Comparison of ENCODE assay signal across 1 cellular context in the genomic region with DNA sequence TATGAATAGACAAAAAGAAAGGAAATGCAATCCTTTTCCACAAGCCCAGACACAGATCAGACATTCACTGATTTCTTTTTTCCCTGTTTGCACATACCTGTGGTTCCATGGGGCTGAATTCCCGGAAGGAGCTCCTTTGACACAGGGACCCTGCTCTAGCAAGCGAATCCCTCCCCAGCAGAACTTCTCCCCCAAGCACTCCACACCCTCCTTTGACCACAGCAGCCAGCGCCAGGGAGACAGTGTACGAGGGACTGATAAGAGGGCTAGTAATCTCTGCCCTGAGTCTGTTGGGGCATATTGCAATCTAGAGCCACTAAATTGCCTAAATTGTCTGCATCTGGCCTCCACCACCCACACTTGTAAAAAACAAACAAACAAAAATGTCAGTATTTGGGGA.
TF ChIP-seq lines count a peak whose summit lies in the region.

No MANE protein-coding gene starts in this region.

TF ChIP-seq in SK-N-SH treated with all-trans-retinoic acid at 6 μM for 48 hours, 23 proteins besides CTCF, POLR2A, EP300 and RAD21 (continued from another document):
- TF ChIP-seq, protein P1, sequence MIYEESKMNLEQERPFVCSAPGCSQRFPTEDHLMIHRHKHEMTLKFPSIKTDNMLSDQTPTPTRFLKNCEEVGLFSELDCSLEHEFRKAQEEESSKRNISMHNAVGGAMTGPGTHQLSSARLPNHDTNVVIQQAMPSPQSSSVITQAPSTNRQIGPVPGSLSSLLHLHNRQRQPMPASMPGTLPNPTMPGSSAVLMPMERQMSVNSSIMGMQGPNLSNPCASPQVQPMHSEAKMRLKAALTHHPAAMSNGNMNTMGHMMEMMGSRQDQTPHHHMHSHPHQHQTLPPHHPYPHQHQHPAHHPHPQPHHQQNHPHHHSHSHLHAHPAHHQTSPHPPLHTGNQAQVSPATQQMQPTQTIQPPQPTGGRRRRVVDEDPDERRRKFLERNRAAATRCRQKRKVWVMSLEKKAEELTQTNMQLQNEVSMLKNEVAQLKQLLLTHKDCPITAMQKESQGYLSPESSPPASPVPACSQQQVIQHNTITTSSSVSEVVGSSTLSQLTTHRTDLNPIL (CRISPR knock-in tag; IDR thresholded peaks at IDR 0.05; ENCODE audit: low read depth) = no peak
- TF ChIP-seq BACH2 (CRISPR knock-in tag; IDR thresholded peaks at IDR 0.05; ENCODE audit: borderline replicate concordance) = no peak
- TF ChIP-seq ZNF8 (CRISPR knock-in tag; IDR thresholded peaks at IDR 0.05) = no peak
- no peak for TF ChIP-seq ZNF565 (CRISPR knock-in tag; conservative IDR thresholded peaks at IDR 0.05; ENCODE audit: low read depth)
- TF ChIP-seq, protein P2, sequence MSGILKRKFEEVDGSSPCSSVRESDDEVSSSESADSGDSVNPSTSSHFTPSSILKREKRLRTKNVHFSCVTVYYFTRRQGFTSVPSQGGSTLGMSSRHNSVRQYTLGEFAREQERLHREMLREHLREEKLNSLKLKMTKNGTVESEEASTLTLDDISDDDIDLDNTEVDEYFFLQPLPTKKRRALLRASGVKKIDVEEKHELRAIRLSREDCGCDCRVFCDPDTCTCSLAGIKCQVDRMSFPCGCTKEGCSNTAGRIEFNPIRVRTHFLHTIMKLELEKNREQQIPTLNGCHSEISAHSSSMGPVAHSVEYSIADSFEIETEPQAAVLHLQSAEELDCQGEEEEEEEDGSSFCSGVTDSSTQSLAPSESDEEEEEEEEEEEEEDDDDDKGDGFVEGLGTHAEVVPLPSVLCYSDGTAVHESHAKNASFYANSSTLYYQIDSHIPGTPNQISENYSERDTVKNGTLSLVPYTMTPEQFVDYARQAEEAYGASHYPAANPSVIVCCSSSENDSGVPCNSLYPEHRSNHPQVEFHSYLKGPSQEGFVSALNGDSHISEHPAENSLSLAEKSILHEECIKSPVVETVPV (CRISPR knock-in tag; IDR thresholded peaks at IDR 0.05) = no peak
- TF ChIP-seq ZC3H10 (CRISPR knock-in tag; IDR thresholded peaks at IDR 0.05) = no peak
- no peak for TF ChIP-seq PATZ1 (CRISPR knock-in tag; IDR thresholded peaks at IDR 0.05; ENCODE audit: borderline replicate concordance)
TF ChIP-seq in SK-N-SH treated with all-trans-retinoic acid at 6 μM for 48 hours: peak in this region for 0.
